1 cellular context compared by ENCODE assay signal in genomic region chr12:6684609-6685008, GRCh38.
A peak's percentile ranks its signal among the peaks of the same experiment; 100 is the strongest.
TF ChIP-seq lines count a peak whose summit lies in the region.

No MANE protein-coding gene starts in this region.

TF ChIP-seq in HEK293, 187 proteins besides CTCF, POLR2A, EP300 and RAD21:
- TF ChIP-seq, protein P1, sequence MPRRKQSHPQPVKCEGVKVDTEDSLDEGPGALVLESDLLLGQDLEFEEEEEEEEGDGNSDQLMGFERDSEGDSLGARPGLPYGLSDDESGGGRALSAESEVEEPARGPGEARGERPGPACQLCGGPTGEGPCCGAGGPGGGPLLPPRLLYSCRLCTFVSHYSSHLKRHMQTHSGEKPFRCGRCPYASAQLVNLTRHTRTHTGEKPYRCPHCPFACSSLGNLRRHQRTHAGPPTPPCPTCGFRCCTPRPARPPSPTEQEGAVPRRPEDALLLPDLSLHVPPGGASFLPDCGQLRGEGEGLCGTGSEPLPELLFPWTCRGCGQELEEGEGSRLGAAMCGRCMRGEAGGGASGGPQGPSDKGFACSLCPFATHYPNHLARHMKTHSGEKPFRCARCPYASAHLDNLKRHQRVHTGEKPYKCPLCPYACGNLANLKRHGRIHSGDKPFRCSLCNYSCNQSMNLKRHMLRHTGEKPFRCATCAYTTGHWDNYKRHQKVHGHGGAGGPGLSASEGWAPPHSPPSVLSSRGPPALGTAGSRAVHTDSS (tag by site-specific recombination; IDR thresholded peaks at IDR 0.05), result peak; percentile 58; the same call in 1 of the 2 replicates
- no peak for TF ChIP-seq ZNF621 (tag by site-specific recombination; IDR thresholded peaks at IDR 0.05)
- TF ChIP-seq, protein P2, sequence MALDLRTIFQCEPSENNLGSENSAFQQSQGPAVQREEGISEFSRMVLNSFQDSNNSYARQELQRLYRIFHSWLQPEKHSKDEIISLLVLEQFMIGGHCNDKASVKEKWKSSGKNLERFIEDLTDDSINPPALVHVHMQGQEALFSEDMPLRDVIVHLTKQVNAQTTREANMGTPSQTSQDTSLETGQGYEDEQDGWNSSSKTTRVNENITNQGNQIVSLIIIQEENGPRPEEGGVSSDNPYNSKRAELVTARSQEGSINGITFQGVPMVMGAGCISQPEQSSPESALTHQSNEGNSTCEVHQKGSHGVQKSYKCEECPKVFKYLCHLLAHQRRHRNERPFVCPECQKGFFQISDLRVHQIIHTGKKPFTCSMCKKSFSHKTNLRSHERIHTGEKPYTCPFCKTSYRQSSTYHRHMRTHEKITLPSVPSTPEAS (tag by site-specific recombination; IDR thresholded peaks at IDR 0.05), result no peak
- TF ChIP-seq ZNF677 (tag by site-specific recombination; IDR thresholded peaks at IDR 0.05), result no peak
- TF ChIP-seq ZNF76 (tag by site-specific recombination; IDR thresholded peaks at IDR 0.05; ENCODE audit: borderline replicate concordance, low read depth), result no peak
- TF ChIP-seq ZNF211 (tag by site-specific recombination; IDR thresholded peaks at IDR 0.05; ENCODE audit: low read depth), result no peak
- no peak for TF ChIP-seq ZFP41 (tag by site-specific recombination; IDR thresholded peaks at IDR 0.05; ENCODE audit: borderline replicate concordance)
- no peak for TF ChIP-seq IKZF3 (tag by site-specific recombination; IDR thresholded peaks at IDR 0.05)
- no peak for TF ChIP-seq GLI2 (tag by site-specific recombination; IDR thresholded peaks at IDR 0.05; ENCODE audit: borderline replicate concordance, low read depth)
- peak; percentile 41; the same call in 1 of the 2 replicates for TF ChIP-seq ZBTB17 (tag by site-specific recombination; IDR thresholded peaks at IDR 0.05)
- TF ChIP-seq ZNF645 (tag by site-specific recombination; IDR thresholded peaks at IDR 0.05), result no peak
- peak; percentile 48 for TF ChIP-seq ZNF654 (tag by site-specific recombination; IDR thresholded peaks at IDR 0.05; ENCODE audit: low read depth)
- no peak for TF ChIP-seq ZNF747 (tag by site-specific recombination; IDR thresholded peaks at IDR 0.05)
- TF ChIP-seq ZNF610 (tag by site-specific recombination; IDR thresholded peaks at IDR 0.05; ENCODE audit: borderline replicate concordance), result no peak
- no peak for TF ChIP-seq ZBTB20 (tag by site-specific recombination; IDR thresholded peaks at IDR 0.05)
- TF ChIP-seq ZNF510 (tag by site-specific recombination; IDR thresholded peaks at IDR 0.05; ENCODE audit: insufficient replicate concordance), result no peak
- TF ChIP-seq FEZF1 (tag by site-specific recombination; IDR thresholded peaks at IDR 0.05), result no peak
- TF ChIP-seq ZBTB8A (tag by site-specific recombination; IDR thresholded peaks at IDR 0.05), result no peak
- TF ChIP-seq TRIM28 (IDR thresholded peaks at IDR 0.05; ENCODE audit: borderline replicate concordance, low read length), result no peak
- no peak for TF ChIP-seq PRDM1 (tag by site-specific recombination; IDR thresholded peaks at IDR 0.05)
- no peak for TF ChIP-seq ZFP3 (tag by site-specific recombination; IDR thresholded peaks at IDR 0.05; ENCODE audit: low read depth)
- TF ChIP-seq KLF1 (tag by site-specific recombination; IDR thresholded peaks at IDR 0.05), result no peak
- no peak for TF ChIP-seq ZNF544 (tag by site-specific recombination; IDR thresholded peaks at IDR 0.05)
- TF ChIP-seq ZBTB21 (tag by site-specific recombination; IDR thresholded peaks at IDR 0.05), result no peak
- peak; percentile 67; the same call in 1 of the 2 replicates for TF ChIP-seq ZNF10 (tag by site-specific recombination; IDR thresholded peaks at IDR 0.05)
- TF ChIP-seq ZNF394 (tag by site-specific recombination; IDR thresholded peaks at IDR 0.05; ENCODE audit: borderline replicate concordance), result no peak
- TF ChIP-seq ZNF202 (tag by site-specific recombination; IDR thresholded peaks at IDR 0.05; ENCODE audit: borderline replicate concordance), result no peak
- no peak for TF ChIP-seq ZNF169 (tag by site-specific recombination; IDR thresholded peaks at IDR 0.05)
- no peak for TF ChIP-seq SCRT1 (tag by site-specific recombination; IDR thresholded peaks at IDR 0.05; ENCODE audit: borderline replicate concordance)
- TF ChIP-seq ZNF670 (tag by site-specific recombination; IDR thresholded peaks at IDR 0.05; ENCODE audit: low read depth), result no peak
- TF ChIP-seq SP2 (tag by site-specific recombination; IDR thresholded peaks at IDR 0.05), result no peak
- TF ChIP-seq, protein P3, sequence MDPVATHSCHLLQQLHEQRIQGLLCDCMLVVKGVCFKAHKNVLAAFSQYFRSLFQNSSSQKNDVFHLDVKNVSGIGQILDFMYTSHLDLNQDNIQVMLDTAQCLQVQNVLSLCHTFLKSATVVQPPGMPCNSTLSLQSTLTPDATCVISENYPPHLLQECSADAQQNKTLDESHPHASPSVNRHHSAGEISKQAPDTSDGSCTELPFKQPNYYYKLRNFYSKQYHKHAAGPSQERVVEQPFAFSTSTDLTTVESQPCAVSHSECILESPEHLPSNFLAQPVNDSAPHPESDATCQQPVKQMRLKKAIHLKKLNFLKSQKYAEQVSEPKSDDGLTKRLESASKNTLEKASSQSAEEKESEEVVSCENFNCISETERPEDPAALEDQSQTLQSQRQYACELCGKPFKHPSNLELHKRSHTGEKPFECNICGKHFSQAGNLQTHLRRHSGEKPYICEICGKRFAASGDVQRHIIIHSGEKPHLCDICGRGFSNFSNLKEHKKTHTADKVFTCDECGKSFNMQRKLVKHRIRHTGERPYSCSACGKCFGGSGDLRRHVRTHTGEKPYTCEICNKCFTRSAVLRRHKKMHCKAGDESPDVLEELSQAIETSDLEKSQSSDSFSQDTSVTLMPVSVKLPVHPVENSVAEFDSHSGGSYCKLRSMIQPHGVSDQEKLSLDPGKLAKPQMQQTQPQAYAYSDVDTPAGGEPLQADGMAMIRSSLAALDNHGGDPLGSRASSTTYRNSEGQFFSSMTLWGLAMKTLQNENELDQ (tag by site-specific recombination; IDR thresholded peaks at IDR 0.05; ENCODE audit: low read depth), result no peak
- TF ChIP-seq ZNF837 (tag by site-specific recombination; IDR thresholded peaks at IDR 0.05), result no peak
- TF ChIP-seq ZNF274 (IDR thresholded peaks at IDR 0.05; ENCODE audit: low read length), result no peak
- no peak for TF ChIP-seq ZNF274 (tag by site-specific recombination; IDR thresholded peaks at IDR 0.05; ENCODE audit: borderline replicate concordance)
- no peak for TF ChIP-seq GFI1B (tag by site-specific recombination; IDR thresholded peaks at IDR 0.05)
- TF ChIP-seq ZNF248 (tag by site-specific recombination; IDR thresholded peaks at IDR 0.05), result no peak
- TF ChIP-seq ZNF549 (tag by site-specific recombination; IDR thresholded peaks at IDR 0.05), result no peak
- no peak for TF ChIP-seq ZFP69B (tag by site-specific recombination; IDR thresholded peaks at IDR 0.05)
- TF ChIP-seq OSR2 (tag by site-specific recombination; IDR thresholded peaks at IDR 0.05), result peak; percentile 37; the same call in 1 of the 2 replicates
- TF ChIP-seq ZNF624 (tag by site-specific recombination; IDR thresholded peaks at IDR 0.05), result no peak
- TF ChIP-seq ZNF280D (tag by site-specific recombination; IDR thresholded peaks at IDR 0.05), result no peak
- TF ChIP-seq ZNF571 (tag by site-specific recombination; IDR thresholded peaks at IDR 0.05), result no peak
- TF ChIP-seq ZNF350 (tag by site-specific recombination; IDR thresholded peaks at IDR 0.05), result no peak
- TF ChIP-seq ZNF768 (tag by site-specific recombination; IDR thresholded peaks at IDR 0.05), result no peak
